9 cellular contexts compared by ENCODE assay signal in genomic region chr2:41933585-41934322, GRCh38.
DNase-seq lines count a peak whose midpoint lies in the region; ATAC-seq and TF ChIP-seq lines count a peak whose summit lies in the region.
"Had no signal": no experiment of that assay in that cellular context is flagged by ENCODE, and none has a peak within 500 bp of the region (broad histone marks: within the 10 kb centered on the region; RNA-seq: fewer than 3 reads in every experiment).

No MANE protein-coding gene starts in this region.

- intact Hi-C loops in left ventricle myocardium superior (cut with micrococcal nuclease) = no loop called here
- intact Hi-C loops in spleen (cut with DNase I; ENCODE audit: low total_unique reads) = no loop called here
- intact Hi-C loops in activated naive CD4-positive, alpha-beta T cell treated with anti-CD3 and anti-CD28 coated beads for 36 hours (cut with micrococcal nuclease) = no loop called here

- no peak overlapping the region for H3K27ac Mint-ChIP-seq in activated naive CD4-positive, alpha-beta T cell treated with anti-CD3 and anti-CD28 coated beads for 36 hours

- H3K4me1 Mint-ChIP-seq in activated naive CD4-positive, alpha-beta T cell treated with anti-CD3 and anti-CD28 coated beads for 36 hours (ENCODE audit: low read depth) = no peaks in the 10 kb centered on the region

- no peaks in the 10 kb centered on the region for H3K36me3 ChIP-seq in spleen
- H3K36me3 ChIP-seq: cardiac muscle cell had no signal

- no peak overlapping the region for H3K4me3 ChIP-seq in spleen
- H3K4me3 ChIP-seq: cardiac muscle cell had no signal

- H3K27me3 ChIP-seq in spleen (replicated peaks in 1 of 7) = peaks cover 0 to 6% (median 0%) of the 10 kb centered on the region in 7 donors
- H3K27me3 ChIP-seq: cardiac muscle cell had no signal

- H3K27me3 Mint-ChIP-seq in activated naive CD4-positive, alpha-beta T cell treated with anti-CD3 and anti-CD28 coated beads for 36 hours (ENCODE audit: low read depth) = no peaks in the 10 kb centered on the region

- no peak for TF ChIP-seq CTCF in spleen (IDR thresholded peaks at IDR 0.05 in 8 of 11, conservative IDR thresholded peaks at IDR 0.05 in 3 of 11)

- H3K27ac ChIP-seq in spleen = peak overlapping the region in 7 of 8 donors; percentile 3 to 74 (median 59)

- CTCF ChIA-PET in activated naive CD4-positive, alpha-beta T cell treated with anti-CD3 and anti-CD28 coated beads for 36 hours (lab: Charles Lee) = interaction anchor here (0.5 kb wide), 1 partner anchor 18 kb away, joined by 3 read pairs; no protein-coding TSS in a partner anchor

- H3K36me3 Mint-ChIP-seq in activated naive CD4-positive, alpha-beta T cell treated with anti-CD3 and anti-CD28 coated beads for 36 hours (ENCODE audit: low read depth) = no peaks in the 10 kb centered on the region

- peak; percentile 23 for ATAC-seq in GM18868 (IDR thresholded peaks at IDR 0.05; ENCODE audit: unreplicated experiment)
- peak; percentile 39 for ATAC-seq in left ventricle myocardium superior
- ATAC-seq in HG03432 (IDR thresholded peaks at IDR 0.05; ENCODE audit: unreplicated experiment) = no peak
- no peak for ATAC-seq in GM18861 (IDR thresholded peaks at IDR 0.05; ENCODE audit: unreplicated experiment)

- DNase-seq in amniotic stem cell (lab: John Stamatoyannopoulos, UW) = peak; percentile 37
- no peak for DNase-seq in left ventricle myocardium superior
- no peak for DNase-seq in spleen
- DNase-seq in activated naive CD4-positive, alpha-beta T cell treated with anti-CD3 and anti-CD28 coated beads for 36 hours = no peak
- DNase-seq in activated naive CD4-positive, alpha-beta T cell treated with Interleukin-2 at 50 U/mL for 16 hours = no peak

- WGBS in spleen, 5 donors = 67 to 76% (median 74%) methylated on average over 8 of the region's 8 CpGs

- H3K4me3 Mint-ChIP-seq in activated naive CD4-positive, alpha-beta T cell treated with anti-CD3 and anti-CD28 coated beads for 36 hours = no peak overlapping the region

- peaks cover 0 to 19% (median 5%) of the 10 kb centered on the region in 6 donors for H3K4me1 ChIP-seq in spleen

- no peak for TF ChIP-seq POLR2A in spleen (IDR thresholded peaks at IDR 0.05)

- no peaks in the 10 kb centered on the region for H3K9me3 Mint-ChIP-seq in activated naive CD4-positive, alpha-beta T cell treated with anti-CD3 and anti-CD28 coated beads for 36 hours

- H3K9me3 ChIP-seq in spleen = no peaks in the 10 kb centered on the region

Comparison
In these comparisons a context has a peak if more than half of its experiments do, and no peak if none do; other contexts are left out.
1. ATAC-seq: peak in GM18868 (single experiment) and left ventricle myocardium superior (single experiment); none in HG03432 (single experiment) and GM18861 (single experiment).